ENCODE assay signal across 8 cellular contexts in the genomic region with DNA sequence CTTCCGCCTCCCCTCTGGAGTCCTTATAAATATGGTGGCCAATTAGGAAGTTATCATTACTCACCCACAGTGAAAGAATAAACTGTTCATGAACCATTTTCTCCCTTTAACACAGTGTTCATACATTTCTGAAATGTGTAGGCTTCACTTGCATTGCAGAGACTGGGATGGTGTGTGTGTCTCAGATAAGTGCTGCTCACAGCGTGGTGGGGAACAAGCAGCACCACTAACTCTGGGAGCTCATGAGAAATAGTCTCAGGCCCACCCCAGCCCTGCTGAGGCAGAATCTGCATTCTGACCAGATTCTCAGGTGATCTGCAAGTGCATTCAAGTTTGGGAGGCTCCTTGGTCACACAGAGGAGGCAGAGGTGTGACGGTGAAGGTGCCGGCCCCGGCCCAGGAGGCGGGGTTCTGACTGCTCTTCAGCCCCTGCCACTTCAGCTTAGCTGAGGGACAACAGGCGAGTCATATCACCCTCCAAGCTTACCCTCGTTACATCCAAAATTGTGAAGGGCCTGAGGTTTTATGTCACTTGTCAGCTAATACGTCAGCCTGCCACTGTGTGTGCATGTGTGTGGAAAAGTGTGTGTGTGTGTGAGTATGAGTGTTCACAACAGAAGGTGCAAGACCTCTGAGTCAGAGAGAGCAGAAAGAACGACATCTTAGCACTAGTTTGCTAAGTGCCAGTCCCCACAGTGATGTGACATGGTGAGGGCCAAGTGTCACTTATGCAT. TPM values are rescaled to one million over a fixed set of nuclear protein-coding genes. Genes with fewer than 3 reads are reported as not detected.
A peak's percentile ranks its signal among the peaks of the same experiment; 100 is the strongest.
DNase-seq lines count a peak whose midpoint lies in the region; ATAC-seq and TF ChIP-seq lines count a peak whose summit lies in the region.

No MANE protein-coding gene starts in this region.

- ATAC-seq in HG03280 (IDR thresholded peaks at IDR 0.05; ENCODE audit: unreplicated experiment) = peak; percentile 9
- no peak for ATAC-seq in body of pancreas
- ATAC-seq in stimulated activated effector memory CD8-positive, alpha-beta T cell treated with anti-CD3 and anti-CD28 coated beads, Interleukin-12 subunit alpha, Interleukin-12 subunit beta, amount 100 ng/mL, for 72 hours = peak; percentile 68

- H3K36me3 Mint-ChIP-seq in activated CD4-positive, alpha-beta T cell treated with anti-CD3 and anti-CD28 coated beads, Interleukin-2, amount 10 ng/mL, durations not matched to agents 24 days and 14 days (ENCODE audit: low read depth) = peaks cover 16% of the 10 kb centered on the region
- peaks cover 19% of the 10 kb centered on the region for H3K36me3 Mint-ChIP-seq in stimulated activated effector memory CD8-positive, alpha-beta T cell treated with anti-CD3 and anti-CD28 coated beads, Interleukin-12 subunit alpha, Interleukin-12 subunit beta, amount 100 ng/mL, for 72 hours

- H3K4me1 ChIP-seq in body of pancreas = peaks cover 73% of the 10 kb centered on the region
- peaks cover 0 to 50% (median 13%) of the 10 kb centered on the region in 4 donors for H3K4me1 ChIP-seq in tibial nerve

- no peak overlapping the region for H3K4me3 Mint-ChIP-seq in activated CD4-positive, alpha-beta T cell treated with anti-CD3 and anti-CD28 coated beads, Interleukin-2, amount 10 ng/mL, durations not matched to agents 24 days and 14 days
- no peak overlapping the region for H3K4me3 Mint-ChIP-seq in stimulated activated effector memory CD8-positive, alpha-beta T cell treated with anti-CD3 and anti-CD28 coated beads, Interleukin-12 subunit alpha, Interleukin-12 subunit beta, amount 100 ng/mL, for 72 hours

- no peak for TF ChIP-seq POLR2A in body of pancreas (IDR thresholded peaks at IDR 0.05)
- no peak for TF ChIP-seq POLR2A in tibial nerve (IDR thresholded peaks at IDR 0.05)

- TF ChIP-seq CTCF in body of pancreas (IDR thresholded peaks at IDR 0.05) (no peak), tibial nerve (IDR thresholded peaks at IDR 0.05) (no peak)

- H3K27me3 ChIP-seq in body of pancreas (no peaks in the 10 kb centered on the region), tibial nerve (no peaks in the 10 kb centered on the region)

- intact Hi-C loops in activated CD4-positive, alpha-beta T cell treated with anti-CD3 and anti-CD28 coated beads, Interleukin-2, amount 10 ng/mL, durations not matched to agents 24 days and 14 days (cut with micrococcal nuclease) = loop anchor here (2.0 kb wide), 1 partner anchor 34 kb away; the partner anchor contains the start of gene DAP
- intact Hi-C loops in body of pancreas (cut with DNase I) (no loop called here), posterior vena cava (cut with DNase I) (loop anchor here in 1 of 2 donors (5.0 kb wide), 1 partner anchor 1756 kb away; no protein-coding TSS in a partner anchor)

- H3K36me3 ChIP-seq in body of pancreas (replicated peaks in 1 of 2; ENCODE audit: insufficient read depth in 1 of 2, low read depth in 2 of 2) (no peaks in the 10 kb centered on the region), tibial nerve (no peaks in the 10 kb centered on the region)

- no peak overlapping the region for H3K27ac Mint-ChIP-seq in activated CD4-positive, alpha-beta T cell treated with anti-CD3 and anti-CD28 coated beads, Interleukin-2, amount 10 ng/mL, durations not matched to agents 24 days and 14 days
- H3K27ac Mint-ChIP-seq in stimulated activated effector memory CD8-positive, alpha-beta T cell treated with anti-CD3 and anti-CD28 coated beads, Interleukin-12 subunit alpha, Interleukin-12 subunit beta, amount 100 ng/mL, for 72 hours = no peak overlapping the region

- peaks cover under 1% of the 10 kb centered on the region for H3K9me3 Mint-ChIP-seq in activated CD4-positive, alpha-beta T cell treated with anti-CD3 and anti-CD28 coated beads, Interleukin-2, amount 10 ng/mL, durations not matched to agents 24 days and 14 days
- no peaks in the 10 kb centered on the region for H3K9me3 Mint-ChIP-seq in stimulated activated effector memory CD8-positive, alpha-beta T cell treated with anti-CD3 and anti-CD28 coated beads, Interleukin-12 subunit alpha, Interleukin-12 subunit beta, amount 100 ng/mL, for 72 hours

- DNase-seq in activated CD4-positive, alpha-beta T cell treated with anti-CD3 and anti-CD28 coated beads for 48 hours = peak; percentile 23
- DNase-seq in activated CD4-positive, alpha-beta T cell treated with anti-CD3 and anti-CD28 coated beads, Interleukin-2, amount 10 ng/mL, durations not matched to agents 24 days and 14 days = no peak
- DNase-seq in body of pancreas = no peak
- no peak for DNase-seq in stimulated activated effector memory CD8-positive, alpha-beta T cell treated with anti-CD3 and anti-CD28 coated beads, Interleukin-12 subunit alpha, Interleukin-12 subunit beta, amount 100 ng/mL, for 72 hours (ENCODE audit: low spot score in 2 of 2)
- DNase-seq in tibial nerve (ENCODE audit: low spot score in 2 of 2) = no peak
- no peak for DNase-seq in central memory CD4-positive, alpha-beta T cell
- DNase-seq in posterior vena cava (ENCODE audit: low spot score) = no peak

- H3K4me1 Mint-ChIP-seq in activated CD4-positive, alpha-beta T cell treated with anti-CD3 and anti-CD28 coated beads, Interleukin-2, amount 10 ng/mL, durations not matched to agents 24 days and 14 days = peaks cover 16% of the 10 kb centered on the region
- H3K4me1 Mint-ChIP-seq in stimulated activated effector memory CD8-positive, alpha-beta T cell treated with anti-CD3 and anti-CD28 coated beads, Interleukin-12 subunit alpha, Interleukin-12 subunit beta, amount 100 ng/mL, for 72 hours = peaks cover 34% of the 10 kb centered on the region

- WGBS in body of pancreas, 2 donors = 58 to 80% methylated on average over 5 to 10 of the region's 10 CpGs
- WGBS in tibial nerve, 2 donors = 87 to 90% methylated on average over 10 of the region's 10 CpGs

- no peaks in the 10 kb centered on the region for H3K27me3 Mint-ChIP-seq in activated CD4-positive, alpha-beta T cell treated with anti-CD3 and anti-CD28 coated beads, Interleukin-2, amount 10 ng/mL, durations not matched to agents 24 days and 14 days

- no peaks in the 10 kb centered on the region for H3K9me3 ChIP-seq in body of pancreas
- H3K9me3 ChIP-seq in tibial nerve = no peaks in the 10 kb centered on the region

- peak overlapping the region; percentile 95 to 99 (median 96) for H3K27ac ChIP-seq in body of pancreas
- peak overlapping the region in 2 of 4 donors; percentile 81 to 84 for H3K27ac ChIP-seq in tibial nerve

- H3K4me3 ChIP-seq in body of pancreas = no peak overlapping the region
- H3K4me3 ChIP-seq in tibial nerve = no peak overlapping the region

- TF ChIP-seq EP300 in tibial nerve (IDR thresholded peaks at IDR 0.05) = no peak

RNA-seq across cellular contexts. Expression of gene DAP, which starts 34.7 kb away (rescaled TPM):
- total RNA-seq in activated CD4-positive, alpha-beta T cell treated with anti-CD3 and anti-CD28 coated beads, Interleukin-2, amount 10 ng/mL, durations not matched to agents 24 days and 14 days = 54.5 and 54.9 TPM in 2 replicates
- total RNA-seq in body of pancreas (100 to 1,000 TPM in 1 of 2 donors, 10 to 100 TPM in 1; 93.6 to 112 TPM), tibial nerve (10 to 100 TPM; 43.0 to 77.7 (median 50.0) TPM), posterior vena cava (100 to 1,000 TPM in 1 of 2 donors, 10 to 100 TPM in 1; 86.9 to 102 TPM)
